In the genomic region with DNA sequence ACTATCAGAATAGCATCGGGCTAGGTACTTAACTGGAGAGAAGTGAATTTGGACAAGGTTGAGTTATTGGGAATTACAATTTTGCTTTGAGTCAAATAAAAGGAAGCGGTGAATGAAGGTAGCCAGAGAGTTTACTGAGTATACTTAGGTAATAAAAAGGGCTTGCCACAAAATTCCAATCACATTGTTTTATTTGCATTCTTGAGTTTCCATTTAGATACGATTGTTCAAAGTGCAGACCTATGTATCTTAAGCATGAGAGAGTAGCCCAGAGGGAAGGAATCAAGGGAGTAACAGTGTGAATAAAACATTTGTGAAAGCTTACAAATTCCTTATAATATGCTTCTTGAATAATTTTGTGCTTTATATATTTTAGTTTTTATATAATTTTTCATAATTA, we compare ENCODE assay signal across 34 cellular contexts.
"Had no signal": no experiment of that assay in that cellular context is flagged by ENCODE, and none has a peak within 500 bp of the region (broad histone marks: within the 10 kb centered on the region; RNA-seq: fewer than 3 reads in every experiment).

No MANE protein-coding gene starts in this region.

- H3K36me3 ChIP-seq: adrenal gland, brain microvascular endothelial cell, breast epithelium had no signal

- ATAC-seq: activated CD8-positive, alpha-beta T cell treated with anti-CD3 and anti-CD28 coated beads for 36 hours; activated naive CD4-positive, alpha-beta T cell treated with anti-CD3 and anti-CD28 coated beads, Interleukin-2, amount 50 U/mL, for 72 hours; activated T-cell treated with anti-CD3 and anti-CD28 coated beads, Interleukin-2, amount 50 U/mL, for 4 hours; activated T-cell treated with anti-CD3 and anti-CD28 coated beads, Interleukin-2, amount 50 U/mL, for 72 hours; activated T-helper 17 cell treated with anti-CD3 and anti-CD28 coated beads, Interleukin-2, amount 50 U/mL, for 72 hours; body of pancreas had no signal

- DNase-seq: activated B cell treated with CpG ODN at 0.5 μM for 24 hours; activated CD4-positive, alpha-beta memory T cell treated with anti-CD3 and anti-CD28 coated beads for 36 hours; activated CD4-positive, alpha-beta T cell treated with anti-CD3 and anti-CD28 coated beads for 4 hours; activated CD4-positive, alpha-beta T cell treated with anti-CD3 and anti-CD28 coated beads, Interleukin-2, amount 10 ng/mL, durations not matched to agents 24 days and 14 days; activated CD4-positive, alpha-beta T cell treated with anti-CD3 and anti-CD28 coated beads, Interleukin-2, amount 50 U/mL, for 1 hour; activated CD4-positive, alpha-beta T cell treated with anti-CD3 and anti-CD28 coated beads, Interleukin-2, amount 50 U/mL, for 4 hours; activated CD4-positive, CD25-positive, alpha-beta regulatory T cell treated with anti-CD3 and anti-CD28 coated beads, Interleukin-2, amount 50 U/mL, for 72 hours; activated CD8-positive, alpha-beta memory T cell treated with anti-CD3 and anti-CD28 coated beads, Interleukin-2, amount 50 U/mL, for 4 hours; activated CD8-positive, alpha-beta T cell treated with anti-CD3 and anti-CD28 coated beads for 36 hours; activated effector memory CD4-positive, alpha-beta T cell treated with anti-CD3 and anti-CD28 coated beads, Interleukin-2, amount 50 U/mL, for 16 hours; activated gamma-delta T cell treated with Interleukin-2 at 50 U/mL for 16 hours; activated naive CD4-positive, alpha-beta T cell; activated naive CD4-positive, alpha-beta T cell treated with anti-CD3 and anti-CD28 coated beads for 36 hours; activated naive CD4-positive, alpha-beta T cell treated with anti-CD3 and anti-CD28 coated beads, Interleukin-2, amount 50 U/mL, for 16 hours; activated naive CD8-positive, alpha-beta T cell treated with anti-CD3 and anti-CD28 coated beads for 36 hours; activated T-cell treated with anti-CD3 and anti-CD28 coated beads for 4 hours; activated T-cell treated with anti-CD3 and anti-CD28 coated beads, Interleukin-2, amount 50 U/mL, for 1 hour; activated T-cell treated with anti-CD3 and anti-CD28 coated beads, Interleukin-2, amount 50 U/mL, for 4 hours; activated T-cell treated with anti-CD3 and anti-CD28 coated beads, Interleukin-2, amount 50 U/mL, for 72 hours; adrenal gland; amniotic stem cell; aorta; body of pancreas; brain microvascular endothelial cell; central memory CD4-positive, alpha-beta T cell; T-helper 1 cell; T-helper 2 cell; T-helper 9 cell had no signal

- H3K4me1 ChIP-seq: adrenal gland, body of pancreas, breast epithelium had no signal

- FAIRE-seq: astrocyte, TTC549 had no signal

- H3K27me3 ChIP-seq: adrenal gland, body of pancreas, brain microvascular endothelial cell, breast epithelium had no signal

- H3K9me3 ChIP-seq: adrenal gland, body of pancreas, breast epithelium had no signal

- H3K27ac ChIP-seq: adrenal gland, body of pancreas, brain microvascular endothelial cell, breast epithelium, VCaP had no signal

- H3K4me3 ChIP-seq: adrenal gland, body of pancreas, breast epithelium had no signal
